ENCODE assay signal across 22 cellular contexts in genomic region chr16:47817048-47817447, GRCh38.
DNase-seq lines count a peak whose midpoint lies in the region; TF ChIP-seq lines count a peak whose summit lies in the region.
"Had no signal": no experiment of that assay in that cellular context is flagged by ENCODE, and none has a peak within 500 bp of the region (broad histone marks: within the 10 kb centered on the region; RNA-seq: fewer than 3 reads in every experiment).

No MANE protein-coding gene starts in this region.

- H3K27ac ChIP-seq in MM.1S (ENCODE audit: low read length) (no peak overlapping the region), PC-9 (no peak overlapping the region)
- H3K27ac ChIP-seq: BLaER1 had no signal

- H3F3A ChIP-seq in MM.1S (ENCODE audit: insufficient read depth, low read length) = no peaks in the 10 kb centered on the region
- no peaks in the 10 kb centered on the region for H3F3A ChIP-seq in PC-9 (ENCODE audit: insufficient read depth, low read depth)

- H3K4me1 ChIP-seq in MM.1S (ENCODE audit: low read length) (no peaks in the 10 kb centered on the region), PC-9 (replicated peaks; ENCODE audit: insufficient read depth) (no peaks in the 10 kb centered on the region)
- H3K4me1 ChIP-seq: BE2C, BLaER1 had no signal

- no peaks in the 10 kb centered on the region for H3K27me3 ChIP-seq in MM.1S (replicated peaks; ENCODE audit: insufficient read depth, low read length)
- H3K27me3 ChIP-seq in PC-9 (ENCODE audit: insufficient read depth, low read depth) = no peaks in the 10 kb centered on the region
- H3K27me3 ChIP-seq: BE2C, BLaER1 had no signal

- intact Hi-C loops in PC-9 (cut with micrococcal nuclease; ENCODE audit: unreplicated experiment) = no loop called here

- H3K36me3 ChIP-seq in MM.1S (replicated peaks; ENCODE audit: insufficient read depth, low read length) = no peaks in the 10 kb centered on the region
- H3K36me3 ChIP-seq in PC-9 (ENCODE audit: low read depth) = no peaks in the 10 kb centered on the region
- H3K36me3 ChIP-seq: BE2C, BLaER1 had no signal

- no peaks in the 10 kb centered on the region for H3K9me2 ChIP-seq in MM.1S (replicated peaks; ENCODE audit: insufficient read depth, low read length)
- H3K9me2 ChIP-seq in PC-9 (ENCODE audit: insufficient read depth) = no peaks in the 10 kb centered on the region

- TF ChIP-seq CTCF in MM.1S (IDR thresholded peaks at IDR 0.05; ENCODE audit: low read length) = no peak
- TF ChIP-seq CTCF in PC-9 (conservative IDR thresholded peaks at IDR 0.05) = no peak

- no TSS peak for BruUV-seq in PC-9 (replicated peaks; lab: Mats Ljungman, UMichigan)

- CTCF ChIA-PET in PC-9 (lab: Charles Lee) = no interaction called here

- H3K9me3 ChIP-seq in MM.1S (replicated peaks; ENCODE audit: insufficient read depth, low read length) (no peaks in the 10 kb centered on the region; the same call in 1 of the 2 replicates), PC-9 (ENCODE audit: insufficient read depth, low read depth) (no peaks in the 10 kb centered on the region; the same call in 1 of the 2 replicates)
- H3K9me3 ChIP-seq: BE2C had no signal

- POLR2A ChIA-PET in PC-9 (lab: Charles Lee; ENCODE audit: unreplicated experiment) = no interaction called here

- H4K20me1 ChIP-seq in MM.1S (ENCODE audit: insufficient read depth, low read length) (no peaks in the 10 kb centered on the region), PC-9 (ENCODE audit: insufficient read depth) (no peaks in the 10 kb centered on the region)
- H4K20me1 ChIP-seq: BLaER1 had no signal

- DNase-seq in MM.1S (peak; percentile 25), PC-9 (no peak), MV-4-11 (lab: John Stamatoyannopoulos, UW) (no peak)
- no peak for DNase-seq in activated CD4-positive, alpha-beta T cell treated with anti-CD3 and anti-CD28 coated beads for 1 hour
- no peak for DNase-seq in stimulated activated CD4-positive, alpha-beta T cell treated with anti-CD3 and anti-CD28 coated beads, Interleukin-4, amount 100 ng/mL, for 4 hours
- DNase-seq: 8988T; ACHN; BE2C; C1 segment of cervical spinal cord; CD4-positive, alpha-beta memory T cell; CD4-positive, CD25-positive, alpha-beta regulatory T cell; CD8-positive, alpha-beta memory T cell; COR-L47; DMS 273 treated with DMSO at 0.1 percent for 48 hours; DMS153; DMS53; DMS79; DND-41; EL; GDM1 had no signal

- H3K9ac ChIP-seq in MM.1S (ENCODE audit: low read length) = no peak overlapping the region
- H3K9ac ChIP-seq: BLaER1 had no signal

- H3K79me2 ChIP-seq in MM.1S (ENCODE audit: low read length) = no peaks in the 10 kb centered on the region
- no peaks in the 10 kb centered on the region for H3K79me2 ChIP-seq in PC-9 (ENCODE audit: low read depth)

- H3K4me2 ChIP-seq in MM.1S (ENCODE audit: low read depth, low read length) = no peak overlapping the region
- no peak overlapping the region for H3K4me2 ChIP-seq in PC-9
- H3K4me2 ChIP-seq: BLaER1 had no signal

- H3K4me3 ChIP-seq in MM.1S (ENCODE audit: low read length) (no peak overlapping the region), PC-9 (no peak overlapping the region)
- H3K4me3 ChIP-seq: BLaER1, GM12878 had no signal

- no peak overlapping the region for H2AFZ ChIP-seq in MM.1S (ENCODE audit: low read length)
- H2AFZ ChIP-seq in PC-9 = 0 out of 2 replicates have a peak overlapping the region, but pooled peaks have one; percentile 37
